ENCODE assay signal across 8 cellular contexts in the genomic region with DNA sequence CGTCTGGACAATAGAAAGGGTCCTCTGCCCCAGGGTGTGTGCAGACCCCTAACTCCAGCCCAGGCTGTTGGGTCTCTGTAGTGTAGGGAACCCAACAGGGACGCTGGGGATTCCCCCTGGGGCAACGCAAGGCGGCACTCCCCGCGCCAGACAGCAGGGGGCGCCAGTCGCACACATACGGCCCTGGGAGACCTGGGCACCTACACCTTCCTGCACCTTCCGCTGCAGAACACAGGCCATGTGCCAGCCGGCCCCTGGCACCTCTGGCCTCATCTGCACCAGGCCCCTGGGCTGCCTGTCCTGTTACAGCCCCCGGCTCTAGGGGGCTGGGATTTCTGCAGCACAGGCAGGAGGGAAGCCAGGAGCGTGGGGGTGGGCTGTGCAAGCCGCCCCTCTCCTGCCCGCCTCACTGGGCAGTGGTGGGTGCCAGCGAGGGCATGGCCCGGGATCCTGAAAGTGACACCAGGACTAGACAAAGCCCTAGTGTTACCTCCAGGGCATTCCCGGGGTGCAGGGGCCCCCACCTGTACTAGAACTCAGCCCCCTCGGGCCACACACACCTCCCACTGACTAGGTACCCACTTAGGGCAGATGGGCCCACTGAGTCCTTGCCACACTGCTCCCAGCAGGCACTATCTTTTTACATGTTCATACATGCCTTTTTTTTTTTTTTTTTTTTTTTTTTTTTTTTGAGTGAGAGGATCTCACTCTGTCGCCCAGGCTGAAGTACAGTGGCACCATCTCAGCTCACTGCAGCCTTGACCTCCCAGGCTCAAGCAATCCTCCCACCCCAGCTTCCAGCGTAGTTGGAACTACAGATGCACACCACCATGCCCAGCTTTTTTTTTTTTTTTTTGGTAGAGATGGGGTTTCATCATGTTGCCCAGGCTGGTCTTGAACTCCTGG. TPM values are rescaled to one million over a fixed set of nuclear protein-coding genes. Genes with fewer than 3 reads are reported as not detected.
A peak's percentile ranks its signal among the peaks of the same experiment; 100 is the strongest.
DNase-seq lines count a peak whose midpoint lies in the region; ATAC-seq and TF ChIP-seq lines count a peak whose summit lies in the region.

No MANE protein-coding gene starts in this region.

- H3K4me3 ChIP-seq in esophagus squamous epithelium: no peak overlapping the region

- H3K9me3 ChIP-seq in esophagus squamous epithelium: no peaks in the 10 kb centered on the region

- H3K27me3 Mint-ChIP-seq in neural crest cell (ENCODE audit: low read depth): peaks cover 4% of the 10 kb centered on the region

- 54 to 79% methylated on average over 5 to 11 of the region's 21 CpGs for WGBS in esophagus squamous epithelium, 2 donors

- H3K27ac Mint-ChIP-seq in neural crest cell (ENCODE audit: unreplicated experiment): no peak overlapping the region

- ATAC-seq in GM19023 (IDR thresholded peaks at IDR 0.05; ENCODE audit: unreplicated experiment): peak; percentile 57
- peak; percentile 42 for ATAC-seq in HG03460 (IDR thresholded peaks at IDR 0.05; ENCODE audit: unreplicated experiment)

- peaks cover 16% of the 10 kb centered on the region for H3K4me1 Mint-ChIP-seq in neural crest cell

- TF ChIP-seq CTCF in esophagus squamous epithelium (IDR thresholded peaks at IDR 0.05): peak; percentile 93 to 99 (median 96)
- peak; percentile 98 for TF ChIP-seq CTCF in neural crest cell (conservative IDR thresholded peaks at IDR 0.05)

- no peaks in the 10 kb centered on the region for H3K27me3 ChIP-seq in esophagus squamous epithelium

- intact Hi-C loops in esophagus squamous epithelium (cut with DNase I): loop anchor here (2.0 kb wide), 1 partner anchor 110 kb away; no protein-coding TSS in a partner anchor

- DNase-seq in AML-193 (lab: John Stamatoyannopoulos, UW) (peak; percentile 23 to 39), NOMO-1 treated with DMSO at 0.1 percent for 48 hours (lab: John Stamatoyannopoulos, UW; ENCODE audit: unreplicated experiment) (peak; percentile 39), activated T-cell treated with anti-CD3 and anti-CD28 coated beads for 24 hours (ENCODE audit: low read depth) (peak; percentile 76), esophagus squamous epithelium (lab: John Stamatoyannopoulos, UW) (no peak), neural crest cell (ENCODE audit: low read depth, low spot score) (peak; percentile 86), substantia nigra (lab: John Stamatoyannopoulos, UW) (peak in 35 of 49 donors; percentile 9 to 87 (median 52))

- peaks cover 8 to 30% (median 10%) of the 10 kb centered on the region in 3 donors for H3K4me1 ChIP-seq in esophagus squamous epithelium

- TF ChIP-seq POLR2A in esophagus squamous epithelium (IDR thresholded peaks at IDR 0.05): no peak

- no peaks in the 10 kb centered on the region for H3K9me3 Mint-ChIP-seq in neural crest cell

- H3K27ac ChIP-seq in esophagus squamous epithelium: no peak overlapping the region
- no peak overlapping the region for H3K27ac ChIP-seq in substantia nigra (ENCODE audit: low read depth, low read length, poor library complexity, severe bottlenecking)

- no peaks in the 10 kb centered on the region for H3K36me3 Mint-ChIP-seq in neural crest cell (ENCODE audit: low read depth)

- H3K36me3 ChIP-seq in esophagus squamous epithelium: peaks cover 0 to 55% (median 4%) of the 10 kb centered on the region in 3 donors

- H3K4me3 Mint-ChIP-seq in neural crest cell: no peak overlapping the region

RNA-seq across cellular contexts. Expression of a gene that starts 37.5 kb away (rescaled TPM):
- total RNA-seq in esophagus squamous epithelium (10 to 100 TPM; 13.4 to 39.9 (median 29.5) TPM), neural crest cell (69.6 and 71.8 TPM in 2 replicates)

RNA-seq across cellular contexts. Expression of a gene that starts 38.0 kb away (rescaled TPM):
- total RNA-seq in esophagus squamous epithelium (10 to 100 TPM; 29.1 to 65.4 (median 36.3) TPM), neural crest cell (33.1 and 36.1 TPM in 2 replicates)
